Comparison of ENCODE assay signal across 1 cellular context in genomic region chr17:17591408-17592265, GRCh38.
TF ChIP-seq lines count a peak whose summit lies in the region.

TSS of gene PEMT (minus strand) at chr17:17591708. CDS start at chr17:17591626, 82 bp downstream.

TF ChIP-seq in K562, 482 proteins besides CTCF, POLR2A, EP300 and RAD21 (continued from another document and continues in another):
- TF ChIP-seq ARID3B (CRISPR knock-in tag; IDR thresholded peaks at IDR 0.05; ENCODE audit: borderline replicate concordance) (no peak), YY1 (IDR thresholded peaks at IDR 0.05; ENCODE audit: borderline replicate concordance in 1 of 3, control insufficient read depth in 1 of 3, extremely low read depth in 1 of 3, insufficient read depth in 3 of 3, insufficient read length in 1 of 3, insufficient replicate concordance in 2 of 3, low read depth in 1 of 3, low read length in 2 of 3) (peak in 1 of 3 experiments; percentile 26), ZNF766 (CRISPR knock-in tag; conservative IDR thresholded peaks at IDR 0.05) (peak; percentile 90), ZC3H11A (IDR thresholded peaks at IDR 0.05; ENCODE audit: low read depth, low read length) (no peak), CHD2 (IDR thresholded peaks at IDR 0.05; ENCODE audit: low read depth, low read length) (peak; percentile 43), CLOCK (CRISPR knock-in tag; IDR thresholded peaks at IDR 0.05; ENCODE audit: borderline replicate concordance) (no peak), BHLHE40 (IDR thresholded peaks at IDR 0.05; ENCODE audit: low read length) (no peak), L3MBTL2 (IDR thresholded peaks at IDR 0.05) (peak; percentile 92), BDP1 (IDR thresholded peaks at IDR 0.05; ENCODE audit: insufficient read depth, insufficient read length) (no peak), CCAR2 (IDR thresholded peaks at IDR 0.05; ENCODE audit: low read depth, low read length) (no peak), PATZ1 (CRISPR knock-in tag; IDR thresholded peaks at IDR 0.05; ENCODE audit: borderline replicate concordance) (no peak), TRIM25 (IDR thresholded peaks at IDR 0.05; ENCODE audit: borderline replicate concordance) (no peak), DNMT1 (IDR thresholded peaks at IDR 0.05) (no peak), RBM15 (IDR thresholded peaks at IDR 0.05; ENCODE audit: insufficient read depth, low read length) (no peak), TAF1 (IDR thresholded peaks at IDR 0.05; ENCODE audit: control insufficient read depth, extremely low read depth, insufficient read depth, low read length, severe bottlenecking) (peak; percentile 43), ZNF121 (CRISPR knock-in tag; conservative IDR thresholded peaks at IDR 0.05) (no peak), NFYB (IDR thresholded peaks at IDR 0.05; ENCODE audit: extremely low read depth, insufficient read length) (no peak), MAFF (IDR thresholded peaks at IDR 0.05; ENCODE audit: low read length) (no peak), TEAD4 (IDR thresholded peaks at IDR 0.05; ENCODE audit: low read length) (no peak), TEAD4 (CRISPR knock-in tag; IDR thresholded peaks at IDR 0.05; ENCODE audit: borderline replicate concordance) (0 out of 2 replicates have a peak, but pooled peaks have one; percentile 34), TSHZ1 (CRISPR knock-in tag; IDR thresholded peaks at IDR 0.05) (no peak), KAT2B (IDR thresholded peaks at IDR 0.05; ENCODE audit: low read depth, low read length) (no peak), CC2D1A (IDR thresholded peaks at IDR 0.05) (peak; percentile 98), SMARCE1 (IDR thresholded peaks at IDR 0.05) (no peak), NFIX (CRISPR knock-in tag; IDR thresholded peaks at IDR 0.05; ENCODE audit: low read depth) (no peak), JUNB (CRISPR knock-in tag; conservative IDR thresholded peaks at IDR 0.05) (no peak), HDAC1 (IDR thresholded peaks at IDR 0.05) (peak in 1 of 2 experiments; percentile 54; a peak in 1 of 4 replicates), TRIM24 (IDR thresholded peaks at IDR 0.05) (peak in 1 of 2 experiments; percentile 96; a peak in 2 of 4 replicates), ATF3 (IDR thresholded peaks at IDR 0.05) (0 out of 2 replicates have a peak, but pooled peaks have one; percentile 18), ATF3 (CRISPR knock-in tag; conservative IDR thresholded peaks at IDR 0.05) (no peak), E2F1 (CRISPR knock-in tag; IDR thresholded peaks at IDR 0.05) (peak; percentile 45; the same call in 1 of the 2 replicates), POLR2AphosphoS5 (IDR thresholded peaks at IDR 0.05; ENCODE audit: control insufficient read depth, insufficient read depth, low read depth, low read length) (peak; percentile 54), CREM (IDR thresholded peaks at IDR 0.05; ENCODE audit: low read depth) (peak; percentile 86), NRF1 (conservative IDR thresholded peaks at IDR 0.05 in 1 of 2, IDR thresholded peaks at IDR 0.05 in 1 of 2) (peak; percentile 50 to 55), MLLT1 (IDR thresholded peaks at IDR 0.05) (0 out of 4 replicates have a peak, but pooled peaks of 1 of the 2 experiments have one; percentile 28), MEIS2 (IDR thresholded peaks at IDR 0.05; ENCODE audit: partially characterized antibody) (no peak), ZNF561 (CRISPR knock-in tag; conservative IDR thresholded peaks at IDR 0.05) (no peak), ZBED1 (IDR thresholded peaks at IDR 0.05) (no peak), MTA1 (IDR thresholded peaks at IDR 0.05; ENCODE audit: borderline replicate concordance) (peak; percentile 57; the same call in 1 of the 2 replicates), ZNF830 (CRISPR knock-in tag; IDR thresholded peaks at IDR 0.05) (no peak), NKRF (IDR thresholded peaks at IDR 0.05; ENCODE audit: borderline replicate concordance) (peak; percentile 74; the same call in 1 of the 2 replicates)
